ENCODE assay signal across 16 cellular contexts in the genomic region with DNA sequence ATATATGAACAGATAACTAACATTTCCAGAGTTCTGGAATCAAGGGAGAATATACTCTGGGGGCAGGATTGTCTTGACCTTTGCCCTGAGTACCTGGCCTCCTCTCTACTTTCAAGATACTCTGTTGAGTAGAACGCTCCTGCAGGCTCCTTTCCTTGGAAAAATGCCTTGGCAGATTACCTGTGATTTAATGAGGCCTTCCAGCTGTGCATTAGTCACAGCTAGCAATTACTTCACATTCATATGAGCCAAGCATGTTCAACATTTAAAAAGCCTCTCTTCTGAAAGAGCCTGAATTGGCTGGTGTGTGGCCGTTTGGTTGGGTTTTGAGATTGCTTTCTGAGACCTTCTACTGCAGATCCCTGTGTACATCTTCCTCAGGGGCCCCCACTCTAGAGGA.
DNase-seq lines count a peak whose midpoint lies in the region; ATAC-seq and TF ChIP-seq lines count a peak whose summit lies in the region.
"Had no signal": no experiment of that assay in that cellular context is flagged by ENCODE, and none has a peak within 500 bp of the region (broad histone marks: within the 10 kb centered on the region; RNA-seq: fewer than 3 reads in every experiment).

No MANE protein-coding gene starts in this region.

- H3K9ac ChIP-seq in NT2/D1 (ENCODE audit: insufficient read length, low read depth) = no peak overlapping the region
- H3K9ac ChIP-seq: BLaER1 treated with 17β-estradiol and CSF1 and Interleukin-3, amounts not matched to agents 10 nM and 100 nM; parathyroid adenoma had no signal

- H3K27me3 ChIP-seq in NT2/D1 (ENCODE audit: insufficient read depth, insufficient read length) (no peaks in the 10 kb centered on the region), ovary (no peaks in the 10 kb centered on the region), MG63 (no peaks in the 10 kb centered on the region)
- H3K27me3 ChIP-seq: SJSA1 had no signal

- H3K4me3 ChIP-seq in NT2/D1 (ENCODE audit: insufficient read length, low read depth) (no peak overlapping the region), ovary (no peak overlapping the region), MG63 (no peak overlapping the region)
- H3K4me3 ChIP-seq: BLaER1 treated with 17β-estradiol and CSF1 and Interleukin-3, amounts not matched to agents 10 nM and 100 nM; SJSA1 had no signal

- ATAC-seq in esophagus mucosa = peak; percentile 67
- ATAC-seq: stimulated activated naive CD8-positive, alpha-beta T cell treated with anti-CD3 and anti-CD28 coated beads, Interleukin-15, amount 100 ng/mL, for 72 hours had no signal

- H3K36me3 ChIP-seq in NT2/D1 (ENCODE audit: insufficient read depth, insufficient read length, low read length) = no peaks in the 10 kb centered on the region
- H3K36me3 ChIP-seq in ovary = no peaks in the 10 kb centered on the region
- no peaks in the 10 kb centered on the region for H3K36me3 ChIP-seq in MG63
- H3K36me3 ChIP-seq: BLaER1 treated with 17β-estradiol and CSF1 and Interleukin-3, amounts not matched to agents 10 nM and 100 nM; SJSA1 had no signal

- no peaks in the 10 kb centered on the region for H3K4me1 ChIP-seq in NT2/D1 (ENCODE audit: insufficient read depth, insufficient read length)
- peaks cover 13% of the 10 kb centered on the region for H3K4me1 ChIP-seq in ovary (ENCODE audit: insufficient read depth)
- H3K4me1 ChIP-seq: BLaER1 treated with 17β-estradiol and CSF1 and Interleukin-3, amounts not matched to agents 10 nM and 100 nM; SJSA1 had no signal

- intact Hi-C loops in ovary (cut with DNase I) = no loop called here

- no peak for TF ChIP-seq EP300 in ovary (IDR thresholded peaks at IDR 0.05)

- no peak for TF ChIP-seq CTCF in ovary (IDR thresholded peaks at IDR 0.05)

- H3K9me3 ChIP-seq in NT2/D1 (ENCODE audit: insufficient read depth, low read length) (no peaks in the 10 kb centered on the region), ovary (no peaks in the 10 kb centered on the region), MG63 (no peaks in the 10 kb centered on the region)
- H3K9me3 ChIP-seq: BLaER1 treated with 17β-estradiol and CSF1 and Interleukin-3, amounts not matched to agents 10 nM and 100 nM; SJSA1 had no signal

- TF ChIP-seq POLR2A in ovary (IDR thresholded peaks at IDR 0.05) = no peak

- DNase-seq in NCI-H1092 (lab: John Stamatoyannopoulos, UW) = peak; percentile 1
- peak; percentile 33 for DNase-seq in NT2/D1 (ENCODE audit: low read depth, low spot score)
- DNase-seq in ovary = peak in 3 of 5 donors; percentile 10 to 36 (median 13)
- no peak for DNase-seq in midbrain (lab: John Stamatoyannopoulos, UW)
- DNase-seq in activated gamma-delta T cell treated with Interleukin-2 at 50 U/mL for 16 hours = no peak
- DNase-seq in MG63 = no peak
- DNase-seq: activated T-cell treated with anti-CD3 and anti-CD28 coated beads, Interleukin-2, amount 50 U/mL, for 24 hours; DMS79 treated with DMSO at 0.1 percent for 48 hours; HCEC 1CT; NCI-H2107; stimulated activated CD4-positive, alpha-beta T cell treated with anti-CD3 and anti-CD28 coated beads, Interleukin-12 subunit alpha, Interleukin-12 subunit beta, amount 100 ng/mL, for 4 hours; stimulated activated naive CD8-positive, alpha-beta T cell treated with anti-CD3 and anti-CD28 coated beads, Interleukin-15, amount 100 ng/mL, for 72 hours had no signal

- H3K27ac ChIP-seq in ovary = no peak overlapping the region
- H3K27ac ChIP-seq: BLaER1 treated with 17β-estradiol and CSF1 and Interleukin-3, amounts not matched to agents 10 nM and 100 nM; parathyroid adenoma; SJSA1 had no signal

- 24 to 26% (median 25%) methylated on average over 2 of the region's 2 CpGs for WGBS in ovary, 3 donors

Comparison
In these comparisons a context has a peak if more than half of its experiments do, and no peak if none do; other contexts are left out.
1. DNase-seq: peak in NCI-H1092 (single experiment), NT2/D1 (single experiment) and ovary (3 of 5); none in midbrain (single experiment), activated gamma-delta T cell treated with Interleukin-2 at 50 U/mL for 16 hours (single experiment) and MG63 (single experiment).